ENCODE assay signal across 8 cellular contexts in the genomic region with DNA sequence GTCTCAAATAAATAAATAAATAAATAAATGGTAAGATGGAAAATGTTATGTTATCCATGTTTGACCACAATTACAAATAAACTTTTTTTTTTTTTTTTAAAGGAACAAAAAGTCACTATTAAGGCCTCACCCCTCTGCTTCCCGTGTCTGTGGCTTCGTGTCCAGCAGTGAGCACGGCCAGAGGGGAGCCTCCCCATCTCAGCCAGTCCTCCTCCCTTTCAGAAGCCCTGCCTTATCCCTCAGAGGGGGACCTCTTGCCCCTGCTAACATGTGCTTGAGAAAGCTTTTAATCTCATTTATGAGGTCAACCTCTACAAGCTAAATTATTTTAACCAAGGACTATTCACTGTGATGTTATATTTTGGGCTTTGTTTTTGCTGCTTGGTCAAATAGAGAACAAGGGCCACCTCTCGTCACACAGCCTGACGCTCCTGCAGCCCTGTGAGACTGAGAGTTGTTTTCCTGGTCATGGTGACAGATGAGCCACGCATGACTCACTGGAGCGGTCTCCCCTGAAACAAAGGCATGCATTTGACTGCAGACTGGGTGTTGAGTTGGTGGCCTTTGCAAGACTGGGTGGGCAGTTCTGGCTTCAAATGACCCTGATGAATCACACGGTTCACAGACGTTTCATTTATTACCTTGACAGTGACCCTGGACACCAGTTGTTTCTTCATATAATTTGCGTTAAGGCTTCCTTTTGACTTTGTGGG.
DNase-seq lines count a peak whose midpoint lies in the region; TF ChIP-seq lines count a peak whose summit lies in the region.

No MANE protein-coding gene starts in this region.

- WGBS in spleen, 5 donors = 70 to 81% (median 80%) methylated on average over 10 of the region's 10 CpGs

- DNase-seq in ELF-1 (ENCODE audit: low read depth, low spot score) = peak; percentile 47
- no peak for DNase-seq in osteocyte (ENCODE audit: extremely low spot score, unreplicated experiment)
- DNase-seq in spleen = no peak
- no peak for DNase-seq in NCI-H526 (lab: John Stamatoyannopoulos, UW)
- no peak for DNase-seq in HAP-1 (ENCODE audit: low spot score in 2 of 2)
- DNase-seq in RPMI8226 = no peak

- no peaks in the 10 kb centered on the region for H3K9me3 ChIP-seq in HUES48 (ENCODE audit: control insufficient read depth, insufficient read depth, low read length)
- H3K9me3 ChIP-seq in spleen = no peaks in the 10 kb centered on the region
- H3K9me3 ChIP-seq in HAP-1 = no peaks in the 10 kb centered on the region

- H3K27ac ChIP-seq in HUES48 (ENCODE audit: low read depth, low read length) (peak overlapping the region; percentile 86), spleen (no peak overlapping the region)

- H3K36me3 ChIP-seq in HUES48 (ENCODE audit: control insufficient read depth, insufficient read depth, low read length) (peaks cover 10% of the 10 kb centered on the region), spleen (no peaks in the 10 kb centered on the region), HAP-1 (replicated peaks) (no peaks in the 10 kb centered on the region)

- intact Hi-C loops in spleen (cut with DNase I; ENCODE audit: low total_unique reads) = no loop called here

- no peak for TF ChIP-seq POLR2A in spleen (IDR thresholded peaks at IDR 0.05)

- TF ChIP-seq CTCF in osteocyte (IDR thresholded peaks at IDR 0.05) (no peak), spleen (IDR thresholded peaks at IDR 0.05 in 8 of 11, conservative IDR thresholded peaks at IDR 0.05 in 3 of 11) (no peak)

- no peak overlapping the region for H3K9ac ChIP-seq in HUES48 (ENCODE audit: low read depth, low read length)

- in situ Hi-C loops in HAP-1 (cut with MboI; ENCODE audit: low sequenced_read_pairs) = no loop called here

- peaks cover 21% of the 10 kb centered on the region for H3K4me1 ChIP-seq in HUES48 (ENCODE audit: control insufficient read depth, insufficient read depth, low read length)
- H3K4me1 ChIP-seq in spleen = no peaks in the 10 kb centered on the region
- no peaks in the 10 kb centered on the region for H3K4me1 ChIP-seq in HAP-1

- peaks cover 20% of the 10 kb centered on the region for H3K4me1 Mint-ChIP-seq in activated naive CD4-positive, alpha-beta T cell treated with anti-CD3 and anti-CD28 coated beads, Interleukin-2, amount 50 U/mL, for 24 hours
- H3K4me1 Mint-ChIP-seq in osteocyte (ENCODE audit: unreplicated experiment) = peaks cover 52% of the 10 kb centered on the region

- H3K4me3 Mint-ChIP-seq in activated naive CD4-positive, alpha-beta T cell treated with anti-CD3 and anti-CD28 coated beads, Interleukin-2, amount 50 U/mL, for 24 hours = no peak overlapping the region
- no peak overlapping the region for H3K4me3 Mint-ChIP-seq in osteocyte (ENCODE audit: unreplicated experiment)

- peak overlapping the region; percentile 51 for H3K27ac Mint-ChIP-seq in activated naive CD4-positive, alpha-beta T cell treated with anti-CD3 and anti-CD28 coated beads, Interleukin-2, amount 50 U/mL, for 24 hours
- H3K27ac Mint-ChIP-seq in osteocyte (ENCODE audit: unreplicated experiment) = peak overlapping the region; percentile 40

- H3K4me3 ChIP-seq in HUES48 (ENCODE audit: low read depth, low read length) = no peak overlapping the region
- no peak overlapping the region for H3K4me3 ChIP-seq in spleen
- no peak overlapping the region for H3K4me3 ChIP-seq in HAP-1

- H3K9me3 Mint-ChIP-seq in activated naive CD4-positive, alpha-beta T cell treated with anti-CD3 and anti-CD28 coated beads, Interleukin-2, amount 50 U/mL, for 24 hours = no peaks in the 10 kb centered on the region
- no peaks in the 10 kb centered on the region for H3K9me3 Mint-ChIP-seq in osteocyte (ENCODE audit: unreplicated experiment)

- no peaks in the 10 kb centered on the region for H3K27me3 ChIP-seq in HUES48 (ENCODE audit: control insufficient read depth, insufficient read depth, low read length)
- no peaks in the 10 kb centered on the region for H3K27me3 ChIP-seq in spleen (replicated peaks in 1 of 7)
- H3K27me3 ChIP-seq in HAP-1 (ENCODE audit: low read depth) = no peaks in the 10 kb centered on the region

- H3K36me3 Mint-ChIP-seq in activated naive CD4-positive, alpha-beta T cell treated with anti-CD3 and anti-CD28 coated beads, Interleukin-2, amount 50 U/mL, for 24 hours = peaks cover 5% of the 10 kb centered on the region
- H3K36me3 Mint-ChIP-seq in osteocyte (ENCODE audit: unreplicated experiment) = peaks cover 6% of the 10 kb centered on the region

- H3K27me3 Mint-ChIP-seq in activated naive CD4-positive, alpha-beta T cell treated with anti-CD3 and anti-CD28 coated beads, Interleukin-2, amount 50 U/mL, for 24 hours = no peaks in the 10 kb centered on the region
- no peaks in the 10 kb centered on the region for H3K27me3 Mint-ChIP-seq in osteocyte (ENCODE audit: unreplicated experiment)
